22 cellular contexts compared by ENCODE assay signal in genomic region chr16:73186752-73187151, GRCh38.
DNase-seq lines count a peak whose midpoint lies in the region; ATAC-seq, FAIRE-seq and TF ChIP-seq lines count a peak whose summit lies in the region.
"Had no signal": no experiment of that assay in that cellular context is flagged by ENCODE, and none has a peak within 500 bp of the region (broad histone marks: within the 10 kb centered on the region; RNA-seq: fewer than 3 reads in every experiment).

No MANE protein-coding gene starts in this region.

- H3K4me1 ChIP-seq in cardiac muscle cell (ENCODE audit: low read depth) (peaks cover 10% of the 10 kb centered on the region), astrocyte (ENCODE audit: insufficient read depth, low read length) (no peaks in the 10 kb centered on the region), mesodermal cell (ENCODE audit: control insufficient read depth, insufficient read depth, low read length, poor library complexity, severe bottlenecking) (peaks cover 9% of the 10 kb centered on the region), neuronal stem cell (ENCODE audit: control insufficient read depth in 2 of 2, insufficient read depth in 1 of 2, low read depth in 1 of 2, low read length in 2 of 2) (peaks cover 2 to 12% of the 10 kb centered on the region in 2 donors)
- H3K4me1 ChIP-seq: A549 had no signal

- H4K91ac ChIP-seq in neuronal stem cell (ENCODE audit: low read depth, low read length, poor library complexity): no peak overlapping the region

- H3K36me3 ChIP-seq in cardiac muscle cell (no peaks in the 10 kb centered on the region), astrocyte (ENCODE audit: insufficient read depth, low read length) (no peaks in the 10 kb centered on the region), mesodermal cell (ENCODE audit: control insufficient read depth, insufficient read depth, low read length) (no peaks in the 10 kb centered on the region), neuronal stem cell (replicated peaks in 1 of 2; ENCODE audit: control insufficient read depth in 2 of 2, insufficient read depth in 2 of 2, low read length in 2 of 2) (no peaks in the 10 kb centered on the region)

- H2BK120ac ChIP-seq in neuronal stem cell (ENCODE audit: low read depth, low read length): no peak overlapping the region

- H3K4ac ChIP-seq in neuronal stem cell (ENCODE audit: low read length): no peak overlapping the region

- H3K23ac ChIP-seq in neuronal stem cell (ENCODE audit: low read depth, low read length, poor library complexity): no peak overlapping the region

- FAIRE-seq in astrocyte (lab: Jason Lieb, UNC): no peak
- FAIRE-seq: A549, GM12878, H54, HTR-8/SVneo had no signal

- 83% methylated on average over 1 of the region's 2 CpGs; no CpG with 5 or more reads in 1 of the 2 experiments for WGBS in mesodermal cell (ENCODE audit: insufficient coverage in 2 of 2), 2 experiments
- WGBS in neuronal stem cell (ENCODE audit: extremely low coverage in 2 of 2, insufficient read length in 2 of 2, insufficient replicate concordance in 1 of 2), 2 donors: no CpG with 5 or more reads among the region's 2 CpGs

- peak overlapping the region; percentile 74 for H3K27ac Mint-ChIP-seq in astrocyte (ENCODE audit: unreplicated experiment)
- H3K27ac Mint-ChIP-seq: CD14-positive monocyte; CD4-positive, alpha-beta memory T cell had no signal

- H3K18ac ChIP-seq in neuronal stem cell (ENCODE audit: low read length): no peak overlapping the region

- H3K27me3 Mint-ChIP-seq in astrocyte (ENCODE audit: low read depth, unreplicated experiment): peaks cover 26% of the 10 kb centered on the region
- H3K27me3 Mint-ChIP-seq: CD4-positive, alpha-beta memory T cell had no signal

- H3K4me2 ChIP-seq in astrocyte (ENCODE audit: low read length) (no peak overlapping the region), neuronal stem cell (ENCODE audit: insufficient read depth, low read length, poor library complexity, severe bottlenecking) (no peak overlapping the region)
- H3K4me2 ChIP-seq: A549 had no signal

- H3K4me1 Mint-ChIP-seq in astrocyte (ENCODE audit: low read depth, unreplicated experiment): peaks cover 6% of the 10 kb centered on the region
- H3K4me1 Mint-ChIP-seq: CD4-positive, alpha-beta memory T cell had no signal

- H2BK5ac ChIP-seq in neuronal stem cell (ENCODE audit: low read length): no peak overlapping the region

- H3K14ac ChIP-seq in neuronal stem cell (ENCODE audit: low read length): no peak overlapping the region

- intact Hi-C loops in cardiac septum (cut with DNase I): no loop called here

- no peak overlapping the region for H2BK12ac ChIP-seq in neuronal stem cell (ENCODE audit: low read length)

- H2AFZ ChIP-seq in astrocyte (ENCODE audit: low read depth, low read length) (no peak overlapping the region), neuronal stem cell (ENCODE audit: low read length) (no peak overlapping the region)
- H2AFZ ChIP-seq: GM23248 had no signal

- H3K79me2 ChIP-seq in astrocyte (ENCODE audit: insufficient read depth, low read length): no peaks in the 10 kb centered on the region

- DNase-seq in cardiac muscle cell (ENCODE audit: low read depth in 1 of 2, low spot score in 1 of 2) (no peak), cardiac septum (ENCODE audit: low spot score) (no peak), astrocyte (ENCODE audit: low read depth) (no peak), GOT3 (lab: John Stamatoyannopoulos, UW) (no peak), neuronal stem cell (ENCODE audit: low spot score) (no peak), C1 segment of cervical spinal cord (lab: John Stamatoyannopoulos, UW) (no peak)
- DNase-seq: AML-193; CD4-positive, alpha-beta memory T cell; DMS153; DMS79 treated with DMSO at 0.1 percent for 48 hours; EL; GM23248; HCEC 1CT; IMR-90 had no signal

- H3K4me3 Mint-ChIP-seq in astrocyte (ENCODE audit: unreplicated experiment): no peak overlapping the region
- H3K4me3 Mint-ChIP-seq: CD14-positive monocyte; CD4-positive, alpha-beta memory T cell had no signal

- no peaks in the 10 kb centered on the region for H4K20me1 ChIP-seq in astrocyte (ENCODE audit: insufficient read depth, low read length)

- H3K9me3 Mint-ChIP-seq in astrocyte (ENCODE audit: unreplicated experiment): no peaks in the 10 kb centered on the region

- TF ChIP-seq CTCF in cardiac muscle cell (IDR thresholded peaks at IDR 0.05; ENCODE audit: low read depth, low read length) (no peak), astrocyte (IDR thresholded peaks at IDR 0.05; ENCODE audit: insufficient read depth, low read depth, low read length) (no peak)

- H4K8ac ChIP-seq in neuronal stem cell (ENCODE audit: low read depth, low read length): no peak overlapping the region

- H3K4me3 ChIP-seq in cardiac muscle cell (no peak overlapping the region), astrocyte (ENCODE audit: insufficient read depth, low read depth, low read length) (no peak overlapping the region), mesodermal cell (ENCODE audit: extremely low read depth, insufficient read depth, low read length, poor library complexity, severe bottlenecking) (no peak overlapping the region), neuronal stem cell (ENCODE audit: low read length in 2 of 2) (no peak overlapping the region)
- H3K4me3 ChIP-seq: A549, GM12878, GM23248 had no signal

- H3K79me1 ChIP-seq in neuronal stem cell (ENCODE audit: low read depth, low read length): no peaks in the 10 kb centered on the region

- H3K27ac ChIP-seq in cardiac muscle cell: peak overlapping the region; percentile 16
- no peak overlapping the region for H3K27ac ChIP-seq in astrocyte (ENCODE audit: low read depth, low read length)
- H3K27ac ChIP-seq in mesodermal cell (ENCODE audit: low read depth, low read length, severe bottlenecking): peak overlapping the region; percentile 33
- H3K27ac ChIP-seq in neuronal stem cell (replicated peaks; ENCODE audit: low read length): no peak overlapping the region
- H3K27ac ChIP-seq: 22Rv1, A549, GM23248 had no signal

- no peak overlapping the region for H2BK15ac ChIP-seq in neuronal stem cell (ENCODE audit: low read length)

- no peak overlapping the region for H2AK5ac ChIP-seq in neuronal stem cell (ENCODE audit: low read depth, low read length)

- H3K9ac ChIP-seq in astrocyte (ENCODE audit: low read length) (no peak overlapping the region), neuronal stem cell (ENCODE audit: low read depth, low read length, poor library complexity) (no peak overlapping the region)
- H3K9ac ChIP-seq: GM23248 had no signal

- no peaks in the 10 kb centered on the region for H3K9me3 ChIP-seq in cardiac muscle cell (ENCODE audit: low read depth)
- no peaks in the 10 kb centered on the region for H3K9me3 ChIP-seq in astrocyte (ENCODE audit: insufficient read depth, low read depth, low read length)
- H3K9me3 ChIP-seq in mesodermal cell (ENCODE audit: control insufficient read depth, low read length): no peaks in the 10 kb centered on the region
- H3K9me3 ChIP-seq in neuronal stem cell (replicated peaks in 1 of 2; ENCODE audit: control insufficient read depth in 2 of 2, insufficient read depth in 1 of 2, low read depth in 1 of 2, low read length in 2 of 2): peaks cover 0 to 4% of the 10 kb centered on the region in 2 donors
- H3K9me3 ChIP-seq: A549 had no signal

- H3K27me3 ChIP-seq in cardiac muscle cell (no peaks in the 10 kb centered on the region), astrocyte (ENCODE audit: insufficient read depth, low read length) (no peaks in the 10 kb centered on the region), neuronal stem cell (ENCODE audit: control insufficient read depth in 3 of 3, insufficient read depth in 3 of 3, low read depth in 1 of 3, low read length in 3 of 3) (no peaks in the 10 kb centered on the region)

- ATAC-seq in HG03280 (IDR thresholded peaks at IDR 0.05; ENCODE audit: unreplicated experiment): no peak
- ATAC-seq: A549, GM12878 had no signal

- H3K36me3 Mint-ChIP-seq in astrocyte (ENCODE audit: low read depth, unreplicated experiment): no peaks in the 10 kb centered on the region
- H3K36me3 Mint-ChIP-seq: CD14-positive monocyte; CD4-positive, alpha-beta memory T cell had no signal

Comparison
In these comparisons a context has a peak if more than half of its experiments do, and no peak if none do; other contexts are left out.
1. H3K27ac ChIP-seq: peak in cardiac muscle cell (single experiment) and mesodermal cell (single experiment); none in astrocyte (single experiment) and neuronal stem cell (single experiment).